Comparison of ENCODE assay signal across 13 cellular contexts in the genomic region with DNA sequence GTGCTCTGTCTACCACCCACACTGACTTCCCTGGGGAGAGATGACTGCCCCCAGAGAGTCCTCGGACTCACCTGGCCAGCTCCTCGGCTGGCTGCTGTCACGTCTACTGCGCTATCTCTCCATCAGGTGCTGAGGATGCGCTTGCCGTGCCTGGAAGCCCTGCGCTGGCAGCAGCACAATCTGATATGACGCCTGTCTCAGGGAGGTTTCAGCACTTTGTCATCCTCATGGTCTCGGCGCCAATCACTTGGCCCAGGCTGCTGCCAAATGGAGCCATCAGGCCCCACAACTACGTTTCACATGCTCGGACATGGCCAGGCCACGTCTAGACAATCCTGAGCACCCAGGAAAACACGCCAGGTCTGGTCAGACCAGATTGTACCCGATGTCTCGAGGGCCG. TPM values are rescaled to one million over a fixed set of nuclear protein-coding genes. Genes with fewer than 3 reads are reported as not detected.
"Had no signal": no experiment of that assay in that cellular context is flagged by ENCODE, and none has a peak within 500 bp of the region (broad histone marks: within the 10 kb centered on the region; RNA-seq: fewer than 3 reads in every experiment).

No MANE protein-coding gene starts in this region.

- H3K27me3 ChIP-seq: brain microvascular endothelial cell, pancreas had no signal

- H3K4me1 Mint-ChIP-seq: activated CD4-positive, alpha-beta T cell treated with anti-CD3 and anti-CD28 coated beads, Interleukin-2, amount 10 ng/mL, durations not matched to agents 24 days and 14 days; naive thymus-derived CD8-positive, alpha-beta T cell had no signal

- H3K36me3 Mint-ChIP-seq: naive thymus-derived CD8-positive, alpha-beta T cell had no signal

- H3K9me3 Mint-ChIP-seq: activated CD4-positive, alpha-beta T cell treated with anti-CD3 and anti-CD28 coated beads, Interleukin-2, amount 10 ng/mL, durations not matched to agents 24 days and 14 days; activated naive CD4-positive, alpha-beta T cell treated with anti-CD3 and anti-CD28 coated beads for 36 hours; activated T-cell treated with anti-CD3 and anti-CD28 coated beads, Interleukin-2, amount 50 U/mL, for 4 hours; naive thymus-derived CD8-positive, alpha-beta T cell had no signal

- H3K27me3 Mint-ChIP-seq: activated CD4-positive, alpha-beta T cell treated with anti-CD3 and anti-CD28 coated beads, Interleukin-2, amount 10 ng/mL, durations not matched to agents 24 days and 14 days had no signal

- H3K4me1 ChIP-seq: heart right ventricle, pancreas had no signal

- H3K4me3 ChIP-seq: coronary artery, heart right ventricle, pancreas had no signal

- H3K4me3 Mint-ChIP-seq: activated CD4-positive, alpha-beta T cell treated with anti-CD3 and anti-CD28 coated beads, Interleukin-2, amount 10 ng/mL, durations not matched to agents 24 days and 14 days; activated naive CD4-positive, alpha-beta T cell treated with anti-CD3 and anti-CD28 coated beads for 36 hours; activated T-cell treated with anti-CD3 and anti-CD28 coated beads, Interleukin-2, amount 50 U/mL, for 4 hours; naive thymus-derived CD8-positive, alpha-beta T cell had no signal

- H3K36me3 ChIP-seq: brain microvascular endothelial cell, heart right ventricle, pancreas had no signal

- DNase-seq: activated CD4-positive, alpha-beta T cell treated with anti-CD3 and anti-CD28 coated beads, Interleukin-2, amount 10 ng/mL, durations not matched to agents 24 days and 14 days; activated CD8-positive, alpha-beta memory T cell treated with anti-CD3 and anti-CD28 coated beads, Interleukin-2, amount 50 U/mL, for 4 hours; activated naive CD4-positive, alpha-beta T cell treated with anti-CD3 and anti-CD28 coated beads for 36 hours; activated T-cell treated with anti-CD3 and anti-CD28 coated beads, Interleukin-2, amount 50 U/mL, for 4 hours; brain microvascular endothelial cell; heart right ventricle; mesenchymal stem cell; naive thymus-derived CD8-positive, alpha-beta T cell; pancreas; stimulated activated naive CD4-positive, alpha-beta T cell; T-helper 1 cell had no signal

- H3K27ac Mint-ChIP-seq: activated CD4-positive, alpha-beta T cell treated with anti-CD3 and anti-CD28 coated beads, Interleukin-2, amount 10 ng/mL, durations not matched to agents 24 days and 14 days; activated naive CD4-positive, alpha-beta T cell treated with anti-CD3 and anti-CD28 coated beads for 36 hours had no signal

- H3K9me3 ChIP-seq: pancreas had no signal

- H3K27ac ChIP-seq: brain microvascular endothelial cell, heart right ventricle, pancreas had no signal

- FAIRE-seq: pancreas, urothelium cell line had no signal

- ATAC-seq: activated T-cell treated with anti-CD3 and anti-CD28 coated beads, Interleukin-2, amount 50 U/mL, for 4 hours; heart right ventricle; naive thymus-derived CD8-positive, alpha-beta T cell; pancreas had no signal

RNA-seq across cellular contexts. Expression of a gene that starts 46.7 kb away (rescaled TPM):
- total RNA-seq: activated naive CD4-positive, alpha-beta T cell treated with anti-CD3 and anti-CD28 coated beads for 36 hours; activated T-cell treated with anti-CD3 and anti-CD28 coated beads, Interleukin-2, amount 50 U/mL, for 4 hours; naive thymus-derived CD8-positive, alpha-beta T cell had no signal
- polyA plus RNA-seq: naive thymus-derived CD8-positive, alpha-beta T cell had no signal

RNA-seq across cellular contexts. Expression of a gene that starts 58.4 kb away (rescaled TPM):
- total RNA-seq: activated CD4-positive, alpha-beta T cell treated with anti-CD3 and anti-CD28 coated beads, Interleukin-2, amount 10 ng/mL, durations not matched to agents 24 days and 14 days; activated naive CD4-positive, alpha-beta T cell treated with anti-CD3 and anti-CD28 coated beads for 36 hours; activated T-cell treated with anti-CD3 and anti-CD28 coated beads, Interleukin-2, amount 50 U/mL, for 4 hours; naive thymus-derived CD8-positive, alpha-beta T cell had no signal
- polyA plus RNA-seq: naive thymus-derived CD8-positive, alpha-beta T cell had no signal
